1 cellular context compared by ENCODE assay signal in genomic region chr2:203361922-203362321, GRCh38.
TF ChIP-seq lines count a peak whose summit lies in the region.

No MANE protein-coding gene starts in this region.

TF ChIP-seq in SK-N-SH treated with all-trans-retinoic acid at 6 μM for 48 hours, 23 proteins besides CTCF, POLR2A, EP300 and RAD21 (continued from another document):
- TF ChIP-seq ZFP30 (CRISPR knock-in tag; IDR thresholded peaks at IDR 0.05) (no peak), ESRRG (CRISPR knock-in tag; IDR thresholded peaks at IDR 0.05) (no peak), ZNF8 (CRISPR knock-in tag; IDR thresholded peaks at IDR 0.05) (no peak), ZC3H10 (CRISPR knock-in tag; IDR thresholded peaks at IDR 0.05) (no peak), TCF4 (CRISPR knock-in tag; IDR thresholded peaks at IDR 0.05; ENCODE audit: borderline replicate concordance) (no peak)
